ENCODE assay signal across 6 cellular contexts in the genomic region with DNA sequence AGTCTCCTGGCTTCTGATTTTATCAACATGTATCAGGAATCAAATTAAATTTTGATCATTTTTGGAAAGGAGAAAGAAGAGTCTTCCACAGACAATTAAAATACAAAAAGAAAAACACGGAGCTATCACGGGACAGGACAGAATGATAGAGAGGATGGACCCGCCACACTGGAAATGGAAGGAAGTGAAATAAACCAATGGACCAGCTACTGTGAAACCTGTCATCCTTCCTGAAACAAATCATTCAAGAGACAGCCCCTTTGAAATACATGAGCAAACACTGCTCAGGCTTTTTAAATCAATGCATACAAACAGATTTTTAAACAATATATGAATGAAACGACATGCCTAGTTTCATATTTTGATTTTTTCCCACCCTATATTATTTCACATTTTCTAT.
"Had no signal": no experiment of that assay in that cellular context is flagged by ENCODE, and none has a peak within 500 bp of the region (broad histone marks: within the 10 kb centered on the region; RNA-seq: fewer than 3 reads in every experiment).

No MANE protein-coding gene starts in this region.

- H3K9ac ChIP-seq: GM23248 had no signal

- H3K4me3 ChIP-seq: GM23248, K562 had no signal

- H2AFZ ChIP-seq: GM23248 had no signal

- H3K4me3 Mint-ChIP-seq: H9 had no signal

- H3K27ac Mint-ChIP-seq: H9 had no signal

- ATAC-seq: K562 had no signal

- DNase-seq: GM23248, HCEC 1CT, IMR-90, KG1 had no signal

- H3K27ac ChIP-seq: GM23248 had no signal

- H3K9me3 Mint-ChIP-seq: H9 had no signal
